9 cellular contexts compared by ENCODE assay signal in genomic region chr7:69932034-69932628, GRCh38.
DNase-seq lines count a peak whose midpoint lies in the region; ATAC-seq and TF ChIP-seq lines count a peak whose summit lies in the region.
"Had no signal": no experiment of that assay in that cellular context is flagged by ENCODE, and none has a peak within 500 bp of the region (broad histone marks: within the 10 kb centered on the region; RNA-seq: fewer than 3 reads in every experiment).

No MANE protein-coding gene starts in this region.

- peak; percentile 74 for DNase-seq in DMS 273 (lab: John Stamatoyannopoulos, UW; ENCODE audit: unreplicated experiment)
- DNase-seq in DMS 273 treated with DMSO at 0.1 percent for 48 hours (lab: John Stamatoyannopoulos, UW), result no peak
- DNase-seq in NCI-H345 (lab: John Stamatoyannopoulos, UW), result peak; percentile 65
- peak in 7 of 10 donors; percentile 36 to 69 (median 48) for DNase-seq in dorsolateral prefrontal cortex
- DNase-seq: activated B cell treated with CpG ODN at 0.5 μM for 24 hours had no signal

- H3K27me3 Mint-ChIP-seq in nephron (ENCODE audit: low read depth), result peaks cover 3% of the 10 kb centered on the region
- H3K27me3 Mint-ChIP-seq: activated B cell treated with CpG ODN at 0.5 μM for 24 hours had no signal

- H3K9me3 Mint-ChIP-seq in nephron, result no peaks in the 10 kb centered on the region
- H3K9me3 Mint-ChIP-seq: activated B cell treated with CpG ODN at 0.5 μM for 24 hours had no signal

- H3K4me3 Mint-ChIP-seq in nephron, result no peak overlapping the region
- H3K4me3 Mint-ChIP-seq: activated B cell treated with CpG ODN at 0.5 μM for 24 hours had no signal

- H3K4me3 ChIP-seq in dorsolateral prefrontal cortex, result no peak overlapping the region

- peaks cover 18% of the 10 kb centered on the region for H3K4me1 Mint-ChIP-seq in nephron

- H3K36me3 Mint-ChIP-seq in nephron (ENCODE audit: low read depth), result no peaks in the 10 kb centered on the region

- H3K27me3 ChIP-seq in dorsolateral prefrontal cortex, result no peaks in the 10 kb centered on the region

- H3K27ac Mint-ChIP-seq in nephron, result no peak overlapping the region
- H3K27ac Mint-ChIP-seq: activated B cell treated with CpG ODN at 0.5 μM for 24 hours had no signal

- no peak overlapping the region for H3K27ac ChIP-seq in dorsolateral prefrontal cortex

- ATAC-seq in HG02973 (IDR thresholded peaks at IDR 0.05; ENCODE audit: unreplicated experiment) (no peak), GM19467 (IDR thresholded peaks at IDR 0.05; ENCODE audit: unreplicated experiment) (no peak), GM21423 (IDR thresholded peaks at IDR 0.05; ENCODE audit: unreplicated experiment) (no peak)

- TF ChIP-seq CTCF in dorsolateral prefrontal cortex (IDR thresholded peaks at IDR 0.05 in 54 of 56, conservative IDR thresholded peaks at IDR 0.05 in 2 of 56; ENCODE audit: low read depth in 1 of 56, partially characterized antibody in 56 of 56) (peak; percentile 31 to 83 (median 71)), nephron (IDR thresholded peaks at IDR 0.05; ENCODE audit: unreplicated experiment in 3 of 3) (peak; percentile 80 to 86 (median 83))

- intact Hi-C loops in dorsolateral prefrontal cortex (cut with DNase I), result loop anchor here (5.0 to 10.0 kb wide), 4 partner anchors 117 to 1247 kb away; partner anchors contain the start of gene AUTS2 (in 2 of the 2)
